In the genomic region with DNA sequence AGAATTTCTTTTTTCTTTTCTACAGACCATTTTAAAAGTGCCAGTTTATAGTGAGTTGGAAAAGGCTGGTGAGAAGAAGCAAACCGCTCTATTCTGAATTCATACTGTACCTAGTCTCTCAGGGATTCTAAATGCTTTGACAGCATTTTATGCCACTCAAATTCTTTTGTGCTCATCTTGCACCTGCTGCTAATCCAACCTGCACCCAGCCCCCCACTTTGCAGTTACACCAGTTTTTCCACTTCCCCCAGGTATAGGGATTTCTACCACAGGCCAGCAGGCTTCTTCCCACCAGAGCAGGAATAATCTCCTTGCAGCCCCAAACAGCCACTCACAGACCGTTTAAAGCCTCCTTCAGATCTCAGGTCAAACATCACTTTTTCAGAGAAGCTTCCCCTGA, we compare ENCODE assay signal across 12 cellular contexts.
DNase-seq lines count a peak whose midpoint lies in the region; ATAC-seq and TF ChIP-seq lines count a peak whose summit lies in the region.
"Had no signal": no experiment of that assay in that cellular context is flagged by ENCODE, and none has a peak within 500 bp of the region (broad histone marks: within the 10 kb centered on the region; RNA-seq: fewer than 3 reads in every experiment).

No MANE protein-coding gene starts in this region.

- H3K4me1 Mint-ChIP-seq in Caco-2 (ENCODE audit: low read depth, unreplicated experiment) (peaks cover 37% of the 10 kb centered on the region), T-helper 17 cell (peaks cover 25% of the 10 kb centered on the region)

- H3K27ac Mint-ChIP-seq in Caco-2 (ENCODE audit: unreplicated experiment), result peak overlapping the region; percentile 26
- peak overlapping the region; percentile 6 for H3K27ac Mint-ChIP-seq in T-helper 17 cell
- H3K27ac Mint-ChIP-seq: CD8-positive, alpha-beta memory T cell had no signal

- H3K27me3 Mint-ChIP-seq in Caco-2 (ENCODE audit: insufficient read depth, unreplicated experiment) (no peaks in the 10 kb centered on the region), T-helper 17 cell (peaks cover 39% of the 10 kb centered on the region)

- CTCF ChIA-PET in Caco-2 (lab: Charles Lee), result interaction anchor here (0.6 kb wide), 1 partner anchor 20 kb away, joined by 3 read pairs; no protein-coding TSS in a partner anchor

- peak overlapping the region; percentile 4 for H3K9ac ChIP-seq in muscle layer of colon (ENCODE audit: low read length)

- no TSS peak for BruUV-seq in Caco-2 (replicated peaks; lab: Mats Ljungman, UMichigan)

- H3K4me3 Mint-ChIP-seq in Caco-2 (ENCODE audit: unreplicated experiment), result peak overlapping the region; percentile 36
- no peak overlapping the region for H3K4me3 Mint-ChIP-seq in T-helper 17 cell
- H3K4me3 Mint-ChIP-seq: activated T-cell treated with anti-CD3 and anti-CD28 coated beads, Interleukin-2, amount 50 U/mL, for 4 hours had no signal

- H3K4me3 ChIP-seq in Caco-2 (ENCODE audit: low read depth, low read length), result no peak overlapping the region
- H3K4me3 ChIP-seq in muscle layer of colon (ENCODE audit: low read depth in 1 of 2, low read length in 2 of 2), result no peak overlapping the region
- H3K4me3 ChIP-seq: esophagus squamous epithelium had no signal

- H3K27me3 ChIP-seq in Caco-2 (replicated peaks; ENCODE audit: control insufficient read depth, insufficient read depth, low read length) (no peaks in the 10 kb centered on the region), muscle layer of colon (ENCODE audit: control insufficient read depth in 1 of 2, insufficient read depth in 2 of 2, low read length in 2 of 2) (no peaks in the 10 kb centered on the region)
- H3K27me3 ChIP-seq: brain microvascular endothelial cell, esophagus squamous epithelium had no signal

- H3K36me3 ChIP-seq in Caco-2 (ENCODE audit: control insufficient read depth, insufficient read depth, low read length) (no peaks in the 10 kb centered on the region), muscle layer of colon (ENCODE audit: insufficient read depth, low read length) (no peaks in the 10 kb centered on the region)
- H3K36me3 ChIP-seq: brain microvascular endothelial cell, esophagus squamous epithelium had no signal

- POLR2A ChIA-PET in Caco-2 (lab: Charles Lee), result no interaction called here

- intact Hi-C loops in Caco-2 (cut with micrococcal nuclease; ENCODE audit: unreplicated experiment), result loop anchor here (5.0 kb wide), 1 partner anchor 33 kb away; no protein-coding TSS in a partner anchor

- H3K4me1 ChIP-seq in Caco-2 (peaks cover 56% of the 10 kb centered on the region), muscle layer of colon (ENCODE audit: insufficient read depth, low read length) (peaks cover 46% of the 10 kb centered on the region)

- H3K9me3 ChIP-seq in Caco-2, result no peaks in the 10 kb centered on the region
- no peaks in the 10 kb centered on the region for H3K9me3 ChIP-seq in T-helper 17 cell (ENCODE audit: control insufficient read depth, low read length, poor library complexity, severe bottlenecking)
- H3K9me3 ChIP-seq in muscle layer of colon (ENCODE audit: low read length), result no peaks in the 10 kb centered on the region
- H3K9me3 ChIP-seq: esophagus squamous epithelium had no signal

- peaks cover 10% of the 10 kb centered on the region for H3K9me3 Mint-ChIP-seq in Caco-2 (ENCODE audit: unreplicated experiment)

- ATAC-seq in T-helper 17 cell, result no peak
- ATAC-seq in HG02798 (IDR thresholded peaks at IDR 0.05; ENCODE audit: poor library complexity, unreplicated experiment), result no peak
- ATAC-seq: activated T-cell treated with anti-CD3 and anti-CD28 coated beads, Interleukin-2, amount 50 U/mL, for 4 hours had no signal

- DNase-seq in Caco-2 (peak; percentile 59 to 67), NCI-H1105 treated with DMSO at 0.1 percent for 48 hours (lab: John Stamatoyannopoulos, UW) (peak; percentile 86), T-helper 17 cell (no peak), T-helper 2 cell (no peak), anterior cingulate cortex (lab: John Stamatoyannopoulos, UW) (no peak)
- DNase-seq in activated naive CD4-positive, alpha-beta T cell treated with Interleukin-2 at 50 U/mL for 16 hours, result no peak
- DNase-seq: activated T-cell treated with anti-CD3 and anti-CD28 coated beads, Interleukin-2, amount 50 U/mL, for 4 hours; brain microvascular endothelial cell; CD8-positive, alpha-beta memory T cell; esophagus squamous epithelium had no signal

- TF ChIP-seq CTCF in Caco-2 (IDR thresholded peaks at IDR 0.05; ENCODE audit: insufficient read depth in 1 of 2, low read depth in 1 of 2, low read length in 1 of 2, severe bottlenecking in 1 of 2, unreplicated experiment in 1 of 2), result no peak

- no peak overlapping the region for H3K27ac ChIP-seq in muscle layer of colon (ENCODE audit: low read depth, low read length)
- H3K27ac ChIP-seq: brain microvascular endothelial cell, esophagus squamous epithelium had no signal

- H3K36me3 Mint-ChIP-seq in Caco-2 (ENCODE audit: insufficient read depth, unreplicated experiment), result peaks cover 19% of the 10 kb centered on the region
- peaks cover 3% of the 10 kb centered on the region for H3K36me3 Mint-ChIP-seq in T-helper 17 cell (ENCODE audit: low read depth)

Comparison
In these comparisons a context has a peak if more than half of its experiments do, and no peak if none do; other contexts are left out.
1. DNase-seq: peak in Caco-2 (2 of 2) and NCI-H1105 treated with DMSO at 0.1 percent for 48 hours (single experiment); none in T-helper 17 cell (0 of 3), T-helper 2 cell (0 of 5), activated naive CD4-positive, alpha-beta T cell treated with Interleukin-2 at 50 U/mL for 16 hours (single experiment) and anterior cingulate cortex (0 of 58).